Comparison of ENCODE assay signal across 1 cellular context in the genomic region with DNA sequence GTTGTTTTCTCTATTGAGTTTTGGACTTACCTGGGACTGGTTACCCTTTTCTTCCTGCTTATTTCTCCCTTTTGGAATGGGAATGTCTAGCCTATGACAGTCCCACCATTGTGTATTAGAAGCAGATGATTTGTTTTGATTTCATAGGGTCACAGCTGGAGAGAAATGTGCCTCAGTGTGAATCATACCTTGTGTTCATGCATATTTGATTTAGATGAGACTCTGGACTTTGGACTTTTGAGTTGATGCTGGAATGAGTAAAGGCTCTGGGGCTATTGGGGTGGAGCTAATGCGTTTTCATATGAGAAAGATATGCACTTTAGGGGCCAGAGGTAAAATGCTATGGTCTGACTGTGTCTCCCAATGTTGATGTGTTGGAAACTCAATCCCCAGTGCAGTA.
TF ChIP-seq lines count a peak whose summit lies in the region.

No MANE protein-coding gene starts in this region.

TF ChIP-seq in HepG2, 621 proteins besides CTCF, POLR2A, EP300 and RAD21 (continued from another document):
- TF ChIP-seq, protein P1, sequence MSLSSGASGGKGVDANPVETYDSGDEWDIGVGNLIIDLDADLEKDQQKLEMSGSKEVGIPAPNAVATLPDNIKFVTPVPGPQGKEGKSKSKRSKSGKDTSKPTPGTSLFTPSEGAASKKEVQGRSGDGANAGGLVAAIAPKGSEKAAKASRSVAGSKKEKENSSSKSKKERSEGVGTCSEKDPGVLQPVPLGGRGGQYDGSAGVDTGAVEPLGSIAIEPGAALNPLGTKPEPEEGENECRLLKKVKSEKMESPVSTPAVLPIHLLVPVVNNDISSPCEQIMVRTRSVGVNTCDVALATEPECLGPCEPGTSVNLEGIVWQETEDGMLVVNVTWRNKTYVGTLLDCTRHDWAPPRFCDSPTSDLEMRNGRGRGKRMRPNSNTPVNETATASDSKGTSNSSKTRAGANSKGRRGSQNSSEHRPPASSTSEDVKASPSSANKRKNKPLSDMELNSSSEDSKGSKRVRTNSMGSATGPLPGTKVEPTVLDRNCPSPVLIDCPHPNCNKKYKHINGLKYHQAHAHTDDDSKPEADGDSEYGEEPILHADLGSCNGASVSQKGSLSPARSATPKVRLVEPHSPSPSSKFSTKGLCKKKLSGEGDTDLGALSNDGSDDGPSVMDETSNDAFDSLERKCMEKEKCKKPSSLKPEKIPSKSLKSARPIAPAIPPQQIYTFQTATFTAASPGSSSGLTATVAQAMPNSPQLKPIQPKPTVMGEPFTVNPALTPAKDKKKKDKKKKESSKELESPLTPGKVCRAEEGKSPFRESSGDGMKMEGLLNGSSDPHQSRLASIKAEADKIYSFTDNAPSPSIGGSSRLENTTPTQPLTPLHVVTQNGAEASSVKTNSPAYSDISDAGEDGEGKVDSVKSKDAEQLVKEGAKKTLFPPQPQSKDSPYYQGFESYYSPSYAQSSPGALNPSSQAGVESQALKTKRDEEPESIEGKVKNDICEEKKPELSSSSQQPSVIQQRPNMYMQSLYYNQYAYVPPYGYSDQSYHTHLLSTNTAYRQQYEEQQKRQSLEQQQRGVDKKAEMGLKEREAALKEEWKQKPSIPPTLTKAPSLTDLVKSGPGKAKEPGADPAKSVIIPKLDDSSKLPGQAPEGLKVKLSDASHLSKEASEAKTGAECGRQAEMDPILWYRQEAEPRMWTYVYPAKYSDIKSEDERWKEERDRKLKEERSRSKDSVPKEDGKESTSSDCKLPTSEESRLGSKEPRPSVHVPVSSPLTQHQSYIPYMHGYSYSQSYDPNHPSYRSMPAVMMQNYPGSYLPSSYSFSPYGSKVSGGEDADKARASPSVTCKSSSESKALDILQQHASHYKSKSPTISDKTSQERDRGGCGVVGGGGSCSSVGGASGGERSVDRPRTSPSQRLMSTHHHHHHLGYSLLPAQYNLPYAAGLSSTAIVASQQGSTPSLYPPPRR (CRISPR knock-in tag; IDR thresholded peaks at IDR 0.05; ENCODE audit: borderline replicate concordance) = no peak
- TF ChIP-seq ZNF441 (CRISPR knock-in tag; IDR thresholded peaks at IDR 0.05; ENCODE audit: borderline replicate concordance) (no peak), ATM (IDR thresholded peaks at IDR 0.05; ENCODE audit: borderline replicate concordance) (no peak), ZNF329 (CRISPR knock-in tag; IDR thresholded peaks at IDR 0.05; ENCODE audit: low read depth) (no peak), ZNF574 (CRISPR knock-in tag; IDR thresholded peaks at IDR 0.05) (no peak), ZSCAN25 (CRISPR knock-in tag; IDR thresholded peaks at IDR 0.05) (no peak), ZNF703 (CRISPR knock-in tag; IDR thresholded peaks at IDR 0.05; ENCODE audit: borderline replicate concordance) (no peak), PHB2 (IDR thresholded peaks at IDR 0.05; ENCODE audit: partially characterized antibody) (no peak), ZBTB44 (CRISPR knock-in tag; IDR thresholded peaks at IDR 0.05) (no peak), CHCHD3 (CRISPR knock-in tag; IDR thresholded peaks at IDR 0.05) (no peak)
TF ChIP-seq in HepG2: peak in this region for 0.
